Comparison of ENCODE assay signal across 8 cellular contexts in genomic region chr13:27424246-27425150, GRCh38. TPM values are rescaled to one million over a fixed set of nuclear protein-coding genes. Genes with fewer than 3 reads are reported as not detected.
DNase-seq lines count a peak whose midpoint lies in the region; ATAC-seq and TF ChIP-seq lines count a peak whose summit lies in the region.

Gene GTF3A (plus strand): TSS chr13:27424619.

- H3K9me3 ChIP-seq in heart right ventricle: no peaks in the 10 kb centered on the region
- H3K9me3 ChIP-seq in upper lobe of left lung: no peaks in the 10 kb centered on the region

- H3K4me3 ChIP-seq in GM12865 (ENCODE audit: low read depth, low read length) (peak within 1 kb of the TSS; percentile 95), heart right ventricle (peak within 1 kb of the TSS; percentile 75 to 93 (median 83)), upper lobe of left lung (peak within 1 kb of the TSS; percentile 56 to 87 (median 68))

- ATAC-seq in HG02678 (IDR thresholded peaks at IDR 0.05; ENCODE audit: unreplicated experiment) (peak; percentile 77), heart right ventricle (peak; percentile 89 to 96 (median 94)), upper lobe of left lung (ENCODE audit: low FRiP score in 2 of 2) (peak; percentile 89 to 96)

- TF ChIP-seq POLR2A in upper lobe of left lung (IDR thresholded peaks at IDR 0.05): peak in 3 of 4 donors; percentile 78 to 94 (median 78)

- H3K4me1 ChIP-seq in heart right ventricle: peaks cover 16 to 46% (median 36%) of the 10 kb centered on the region in 9 donors
- H3K4me1 ChIP-seq in upper lobe of left lung: peaks cover 32 to 52% (median 40%) of the 10 kb centered on the region in 4 donors

- DNase-seq in GM12865 (ENCODE audit: low read depth) (peak; percentile 94), NCI-H1417 (lab: John Stamatoyannopoulos, UW) (peak; percentile 82 to 90 (median 88)), amniotic epithelial cell (ENCODE audit: low read depth) (peak; percentile 71), heart right ventricle (peak; percentile 81 to 88), posterior vena cava (ENCODE audit: low spot score) (peak; percentile 95), upper lobe of left lung (peak; percentile 87 to 97)

- H3K36me3 ChIP-seq in heart right ventricle: peaks cover 0 to 26% (median 8%) of the 10 kb centered on the region in 9 donors
- H3K36me3 ChIP-seq in upper lobe of left lung: peaks cover 0 to 24% (median 7%) of the 10 kb centered on the region in 4 donors

- TF ChIP-seq CTCF in GM12865 (IDR thresholded peaks at IDR 0.05; ENCODE audit: insufficient read depth, low read depth, low read length, missing control alignments): no peak
- no peak for TF ChIP-seq CTCF in heart right ventricle (IDR thresholded peaks at IDR 0.05)
- TF ChIP-seq CTCF in upper lobe of left lung (IDR thresholded peaks at IDR 0.05): peak in 1 of 6 experiments; percentile 20

- intact Hi-C loops in T-helper 1 cell treated with Interleukin-12 subunit alpha and Interleukin-12 subunit beta and Interleukin-4 antibody, amounts not matched to agents 30 ng/mL and 1 ng/mL, for 36 hours (cut with micrococcal nuclease): loop anchor here (10.0 kb wide), 1 partner anchor 1170 kb away; the partner anchor contains the start of gene CDK8
- intact Hi-C loops in heart right ventricle (cut with DNase I): loop anchor here in 4 of 10 donors (1.0 to 10.0 kb wide), 4 partner anchors 22 to 200 kb away; partner anchors contain the start of genes LNX2 (in 2 of the 4), MTIF3 (in 2 of the 4) and POLR1D (in 2 of the 4)
- intact Hi-C loops in posterior vena cava (cut with DNase I): loop anchor here (10.0 kb wide), 2 partner anchors 50 to 1050 kb away; no protein-coding TSS in a partner anchor

- 0% methylated on average over 81 to 85 of the region's 85 CpGs for WGBS in heart right ventricle, 2 donors
- 0 to 1% methylated on average over 6 to 35 of the region's 85 CpGs for WGBS in upper lobe of left lung, 2 donors

- no peak for TF ChIP-seq EP300 in upper lobe of left lung (IDR thresholded peaks at IDR 0.05)

- H3K27ac ChIP-seq in heart right ventricle (peak within 1 kb of the TSS; percentile 57 to 97 (median 93)), upper lobe of left lung (peak within 1 kb of the TSS; percentile 84 to 93 (median 88))

- no peaks in the 10 kb centered on the region for H3K27me3 ChIP-seq in heart right ventricle
- H3K27me3 ChIP-seq in upper lobe of left lung: no peaks in the 10 kb centered on the region

RNA-seq across cellular contexts. Expression of gene GTF3A, which starts in this region (rescaled TPM):
- total RNA-seq in T-helper 1 cell treated with Interleukin-12 subunit alpha and Interleukin-12 subunit beta and Interleukin-4 antibody, amounts not matched to agents 30 ng/mL and 1 ng/mL, for 36 hours: 198 TPM in 2 replicates
- total RNA-seq in heart right ventricle: 100 to 1,000 TPM; 137 to 262 (median 160) TPM
- 100 to 1,000 TPM; 280 to 848 TPM for polyA plus RNA-seq in heart right ventricle
- total RNA-seq in posterior vena cava: 10 to 100 TPM; 83.2 to 99.9 TPM
- total RNA-seq in upper lobe of left lung: 100 to 1,000 TPM in 3 of 6 donors, 10 to 100 TPM in 3; 29.3 to 104 (median 85.6) TPM

Comparison
In these comparisons a context has a peak if more than half of its experiments do, and no peak if none do; other contexts are left out.
1. Peak in every context shown above with its lines: DNase-seq, ATAC-seq, H3K4me3 ChIP-seq and H3K27ac ChIP-seq.